8 cellular contexts compared by ENCODE assay signal in genomic region chr1:85200870-85201339, GRCh38. TPM values are rescaled to one million over a fixed set of nuclear protein-coding genes. Genes with fewer than 3 reads are reported as not detected.
A peak's percentile ranks its signal among the peaks of the same experiment; 100 is the strongest.
DNase-seq lines count a peak whose midpoint lies in the region; ATAC-seq and TF ChIP-seq lines count a peak whose summit lies in the region.

Gene SYDE2 (minus strand): TSS chr1:85201016. CDS start chr1:85200996, 20 bp downstream.

- peak; percentile 74 for DNase-seq in NCI-H2029 (lab: John Stamatoyannopoulos, UW)
- peak; percentile 77 for DNase-seq in WTC11 (ENCODE audit: low spot score)
- peak; percentile 87 for DNase-seq in central memory CD4-positive, alpha-beta T cell
- peak; percentile 88 for DNase-seq in kidney tubule cell (ENCODE audit: low spot score)
- peak; percentile 33 to 51 for DNase-seq in stimulated activated CD4-positive, alpha-beta T cell treated with anti-CD3 and anti-CD28 coated beads, Interleukin-1b, Interleukin-23, amount 100 ng/mL, for 1 hour (ENCODE audit: low read depth in 2 of 2)
- no peak for DNase-seq in UCSD-AML1 (lab: John Stamatoyannopoulos, UW; ENCODE audit: unreplicated experiment)

- CTCF ChIA-PET in WTC11 (lab: Charles Lee): interaction anchor here (1.0 to 1.1 kb wide), 3 partner anchors 28 to 92 kb away, joined by 3 to 7 read pairs (median 4); partner anchors contain the start of gene C1orf52

- ATAC-seq in GM18505 (IDR thresholded peaks at IDR 0.05; ENCODE audit: unreplicated experiment) (peak; percentile 71), HG02840 (IDR thresholded peaks at IDR 0.05; ENCODE audit: low FRiP score, unreplicated experiment) (peak; percentile 61), WTC11 (peak; percentile 70)

- POLR2A ChIA-PET in WTC11 (lab: Charles Lee): interaction anchor here (1.5 to 1.6 kb wide), 3 partner anchors 9 to 91 kb away, joined by 4 to 5 read pairs (median 4); no protein-coding TSS in a partner anchor

- peaks cover 46% of the 10 kb centered on the region for H3K4me1 Mint-ChIP-seq in WTC11

- H3K4me3 Mint-ChIP-seq in WTC11: peak within 1 kb of the TSS; percentile 93

- H3K9me3 Mint-ChIP-seq in WTC11: no peaks in the 10 kb centered on the region

- H3K27me3 Mint-ChIP-seq in WTC11 (ENCODE audit: low read depth): no peaks in the 10 kb centered on the region

- no peak for TF ChIP-seq POLR2A in GM18505 (IDR thresholded peaks at IDR 0.05; ENCODE audit: borderline replicate concordance, extremely low read depth, insufficient read depth, insufficient read length)

- TF ChIP-seq CTCF in WTC11 (IDR thresholded peaks at IDR 0.05): no peak

- H3K27ac Mint-ChIP-seq in WTC11: peak within 1 kb of the TSS; percentile 99

- H3K36me3 Mint-ChIP-seq in WTC11: no peaks in the 10 kb centered on the region

TF ChIP-seq in WTC11, 78 proteins besides CTCF, POLR2A, EP300 and RAD21:
- TF ChIP-seq MAX (CRISPR knock-in tag; IDR thresholded peaks at IDR 0.05) (0 out of 2 replicates have a peak, but pooled peaks have one; percentile 32), TEAD1 (CRISPR knock-in tag; IDR thresholded peaks at IDR 0.05) (0 out of 2 replicates have a peak, but pooled peaks have one; percentile 60), IRF1 (CRISPR knock-in tag; IDR thresholded peaks at IDR 0.05) (no peak), TP53 (CRISPR knock-in tag; IDR thresholded peaks at IDR 0.05) (no peak), E2F1 (CRISPR knock-in tag; IDR thresholded peaks at IDR 0.05) (no peak), PRDM15 (CRISPR knock-in tag; IDR thresholded peaks at IDR 0.05) (0 out of 2 replicates have a peak, but pooled peaks have one; percentile 6), ETV6 (CRISPR knock-in tag; IDR thresholded peaks at IDR 0.05) (peak; percentile 58; the same call in 1 of the 2 replicates), MYBL2 (CRISPR knock-in tag; IDR thresholded peaks at IDR 0.05) (peak; percentile 48; the same call in 1 of the 2 replicates), FOXP4 (CRISPR knock-in tag; IDR thresholded peaks at IDR 0.05) (peak; percentile 72; the same call in 1 of the 2 replicates)

RNA-seq across cellular contexts. Expression of gene SYDE2, which starts in this region (rescaled TPM):
- 11.0 to 13.8 TPM (median 11.4 TPM) in 3 replicates for total RNA-seq in WTC11 (2021)
